Comparison of ENCODE assay signal across 23 cellular contexts in genomic region chr4:76407440-76408119, GRCh38.
DNase-seq lines count a peak whose midpoint lies in the region; ATAC-seq, FAIRE-seq and TF ChIP-seq lines count a peak whose summit lies in the region.
"Had no signal": no experiment of that assay in that cellular context is flagged by ENCODE, and none has a peak within 500 bp of the region (broad histone marks: within the 10 kb centered on the region; RNA-seq: fewer than 3 reads in every experiment).

No MANE protein-coding gene starts in this region.

- peak; percentile 3 for FAIRE-seq in G401.6 (lab: Jason Lieb, UNC)

- H3K27ac Mint-ChIP-seq in memory B cell: no peak overlapping the region
- H3K27ac Mint-ChIP-seq: CD4-positive, CD25-positive, alpha-beta regulatory T cell; neural progenitor cell; progenitor cell of endocrine pancreas had no signal

- no peak overlapping the region for H3K27ac ChIP-seq in RWPE2 (ENCODE audit: poor library complexity, severe bottlenecking)
- H3K27ac ChIP-seq: 22Rv1, lower lobe of right lung, neural progenitor cell, upper lobe of left lung, WERI-Rb-1 had no signal

- TF ChIP-seq CTCF in RWPE2 (IDR thresholded peaks at IDR 0.05; ENCODE audit: poor library complexity, severe bottlenecking): no peak

- H3K4me3 ChIP-seq in RWPE2 (ENCODE audit: severe bottlenecking): no peak overlapping the region
- H3K4me3 ChIP-seq: lower lobe of right lung, neural progenitor cell, upper lobe of left lung had no signal

- no peaks in the 10 kb centered on the region for H3K27me3 ChIP-seq in RWPE2 (ENCODE audit: insufficient read depth, poor library complexity, severe bottlenecking)
- H3K27me3 ChIP-seq: neural progenitor cell, upper lobe of left lung had no signal

- ATAC-seq in RWPE2 (ENCODE audit: low read depth) (peak; percentile 64; the same call in 2 of the 3 replicates), memory B cell (ENCODE audit: low read depth) (peak; percentile 59), HG02798 (IDR thresholded peaks at IDR 0.05; ENCODE audit: poor library complexity, unreplicated experiment) (no peak)
- ATAC-seq: HCT116, lower lobe of right lung had no signal

- H3K4me1 ChIP-seq in RWPE2 (ENCODE audit: insufficient read depth, poor library complexity, severe bottlenecking): no peaks in the 10 kb centered on the region
- H3K4me1 ChIP-seq: lower lobe of right lung, neural progenitor cell, upper lobe of left lung had no signal

- H3K4me1 Mint-ChIP-seq in memory B cell: peaks cover 5% of the 10 kb centered on the region
- H3K4me1 Mint-ChIP-seq: CD4-positive, CD25-positive, alpha-beta regulatory T cell; central memory CD8-positive, alpha-beta T cell; neural progenitor cell had no signal

- no peaks in the 10 kb centered on the region for H3K9me3 Mint-ChIP-seq in memory B cell
- H3K9me3 Mint-ChIP-seq: central memory CD8-positive, alpha-beta T cell; neural progenitor cell had no signal

- H3K9me3 ChIP-seq in RWPE2 (ENCODE audit: severe bottlenecking): no peaks in the 10 kb centered on the region
- H3K9me3 ChIP-seq: lower lobe of right lung, upper lobe of left lung had no signal

- H3K36me3 ChIP-seq in RWPE2 (ENCODE audit: low read depth): no peaks in the 10 kb centered on the region
- H3K36me3 ChIP-seq: lower lobe of right lung, neural progenitor cell, upper lobe of left lung, WERI-Rb-1 had no signal

- peaks cover 5% of the 10 kb centered on the region for H3K27me3 Mint-ChIP-seq in memory B cell

- no peak overlapping the region for H3K4me3 Mint-ChIP-seq in memory B cell
- H3K4me3 Mint-ChIP-seq: CD4-positive, CD25-positive, alpha-beta regulatory T cell; central memory CD8-positive, alpha-beta T cell; neural progenitor cell had no signal

- DNase-seq in NOMO-1 treated with DMSO at 0.1 percent for 48 hours (lab: John Stamatoyannopoulos, UW; ENCODE audit: unreplicated experiment): peak; percentile 77
- DNase-seq in NOMO-1 treated with dmso at 0.1 percent for 144 hours (lab: John Stamatoyannopoulos, UW; ENCODE audit: unreplicated experiment): no peak
- DNase-seq in RWPE2 (ENCODE audit: low spot score): no peak
- no peak for DNase-seq in memory B cell (ENCODE audit: low spot score in 2 of 2)
- DNase-seq in NCI-H345 treated with DMSO at 0.1 percent for 48 hours (lab: John Stamatoyannopoulos, UW; ENCODE audit: unreplicated experiment): no peak
- no peak for DNase-seq in NCI-H1694 treated with DMSO at 0.1 percent for 48 hours (lab: John Stamatoyannopoulos, UW)
- DNase-seq: CD4-positive, CD25-positive, alpha-beta regulatory T cell; DMS153; IMR-90; lower lobe of right lung; NCI-H1417 treated with DMSO at 0.1 percent for 48 hours; NCI-H510A treated with DMSO at 0.1 percent for 48 hours; stimulated activated CD8-positive, alpha-beta memory T cell treated with anti-CD3 and anti-CD28 coated beads, Interleukin-4, amount 100 ng/mL, for 48 hours; substantia nigra; upper lobe of left lung; WERI-Rb-1 had no signal

- no peaks in the 10 kb centered on the region for H3K36me3 Mint-ChIP-seq in memory B cell
- H3K36me3 Mint-ChIP-seq: CD4-positive, CD25-positive, alpha-beta regulatory T cell; neural progenitor cell had no signal
